In the genomic region with DNA sequence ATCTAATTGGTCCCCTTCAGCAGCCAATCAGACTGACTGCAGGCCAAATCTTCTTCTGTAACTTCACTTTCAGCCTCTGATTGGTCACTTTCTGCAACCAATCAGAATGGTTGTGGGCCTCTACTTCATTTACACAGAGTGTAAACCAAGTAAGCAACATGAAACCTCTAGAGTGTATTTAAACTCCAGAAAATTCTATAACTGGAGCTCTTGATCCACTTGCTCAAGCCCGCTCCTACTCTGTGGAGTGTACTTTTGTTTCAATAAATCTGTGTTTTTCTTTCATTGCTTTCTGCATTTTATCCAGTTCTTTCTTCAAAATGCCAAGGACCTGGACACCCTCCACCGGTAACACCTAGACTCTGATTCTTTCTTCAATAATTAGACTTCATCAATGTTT, we compare ENCODE assay signal across 35 cellular contexts.
"Had no signal": no experiment of that assay in that cellular context is flagged by ENCODE, and none has a peak within 500 bp of the region (broad histone marks: within the 10 kb centered on the region; RNA-seq: fewer than 3 reads in every experiment).

No MANE protein-coding gene starts in this region.

- ATAC-seq: activated naive CD4-positive, alpha-beta T cell treated with anti-CD3 and anti-CD28 coated beads, Interleukin-2, amount 50 U/mL, for 72 hours; activated naive CD8-positive, alpha-beta T cell treated with anti-CD3 and anti-CD28 coated beads, Interleukin-2, amount 50 U/mL, for 24 hours; activated T-cell treated with anti-CD3 and anti-CD28 coated beads, Interleukin-2, amount 50 U/mL, for 4 hours; activated T-cell treated with anti-CD3 and anti-CD28 coated beads, Interleukin-2, amount 50 U/mL, for 72 hours; activated T-helper 17 cell treated with anti-CD3 and anti-CD28 coated beads, Interleukin-2, amount 50 U/mL, for 72 hours; body of pancreas had no signal

- H3K4me3 ChIP-seq: adrenal gland, ascending aorta, body of pancreas, breast epithelium, cardiac muscle cell had no signal

- H3K36me3 ChIP-seq: adrenal gland, ascending aorta, breast epithelium, cardiac muscle cell had no signal

- H3K27ac ChIP-seq: adrenal gland, ascending aorta, body of pancreas, brain microvascular endothelial cell, breast epithelium, cardiac muscle cell had no signal

- DNase-seq: activated effector memory CD4-positive, alpha-beta T cell treated with anti-CD3 and anti-CD28 coated beads, Interleukin-2, amount 50 U/mL, for 16 hours; activated effector memory CD4-positive, alpha-beta T cell treated with Interleukin-2 at 50 U/mL for 16 hours; activated gamma-delta T cell; activated gamma-delta T cell treated with Interleukin-2 at 50 U/mL for 16 hours; activated naive CD4-positive, alpha-beta T cell; activated naive CD4-positive, alpha-beta T cell treated with anti-CD3 and anti-CD28 coated beads for 36 hours; activated naive CD4-positive, alpha-beta T cell treated with anti-CD3 and anti-CD28 coated beads, Interleukin-2, amount 10 ng/mL, durations not matched to agents 7 days and 5 days; activated naive CD4-positive, alpha-beta T cell treated with anti-CD3 and anti-CD28 coated beads, Interleukin-2, amount 50 U/mL, for 16 hours; activated naive CD4-positive, alpha-beta T cell treated with Interleukin-2 at 50 U/mL for 16 hours; activated naive CD8-positive, alpha-beta T cell treated with anti-CD3 and anti-CD28 coated beads for 36 hours; activated naive CD8-positive, alpha-beta T cell treated with anti-CD3 and anti-CD28 coated beads, Interleukin-2, amount 10 ng/mL, durations not matched to agents 7 days and 5 days; activated naive CD8-positive, alpha-beta T cell treated with anti-CD3 and anti-CD28 coated beads, Interleukin-2, amount 50 U/mL, for 24 hours; activated T-cell treated with anti-CD3 and anti-CD28 coated beads for 4 hours; activated T-cell treated with anti-CD3 and anti-CD28 coated beads, Interleukin-2, amount 50 U/mL, for 1 hour; activated T-cell treated with anti-CD3 and anti-CD28 coated beads, Interleukin-2, amount 50 U/mL, for 24 hours; activated T-cell treated with anti-CD3 and anti-CD28 coated beads, Interleukin-2, amount 50 U/mL, for 4 hours; activated T-cell treated with anti-CD3 and anti-CD28 coated beads, Interleukin-2, amount 50 U/mL, for 48 hours; activated T-cell treated with anti-CD3 and anti-CD28 coated beads, Interleukin-2, amount 50 U/mL, for 72 hours; adrenal gland; amniotic stem cell; amygdala; anterior cingulate cortex; aorta; body of pancreas; brain microvascular endothelial cell; caudate nucleus; central memory CD4-positive, alpha-beta T cell; cerebellar nuclear complex had no signal

- H3K4me1 ChIP-seq: ascending aorta, body of pancreas, breast epithelium had no signal

- FAIRE-seq: astrocyte, bronchial epithelial cell had no signal

- H3K9me3 ChIP-seq: adrenal gland had no signal

- H3K27me3 ChIP-seq: adrenal gland, ascending aorta, body of pancreas, brain microvascular endothelial cell, breast epithelium, cardiac muscle cell had no signal
